Comparison of ENCODE assay signal across 8 cellular contexts in genomic region chr3:30628931-30629590, GRCh38. TPM values are rescaled to one million over a fixed set of nuclear protein-coding genes. Genes with fewer than 3 reads are reported as not detected.
A peak's percentile ranks its signal among the peaks of the same experiment; 100 is the strongest.
DNase-seq lines count a peak whose midpoint lies in the region; ATAC-seq, FAIRE-seq and TF ChIP-seq lines count a peak whose summit lies in the region.

No MANE protein-coding gene starts in this region.

- peak overlapping the region; percentile 44 for H3K27ac ChIP-seq in A673 (ENCODE audit: low read depth, low read length, poor library complexity, severe bottlenecking)
- H3K27ac ChIP-seq in upper lobe of left lung = peak overlapping the region; percentile 27 to 81 (median 74)

- H3K4me1 ChIP-seq in A673 (ENCODE audit: insufficient read depth, low read length, poor library complexity, severe bottlenecking) (peaks cover 87% of the 10 kb centered on the region), upper lobe of left lung (peaks cover 87 to 96% (median 93%) of the 10 kb centered on the region in 4 donors)

- no peak for TF ChIP-seq POLR2A in upper lobe of left lung (IDR thresholded peaks at IDR 0.05)

- POLR2A ChIA-PET in A673 (lab: Charles Lee; ENCODE audit: low non-redundant PET) = no interaction called here

- peak overlapping the region; percentile 97 for H3K27ac Mint-ChIP-seq in activated naive CD8-positive, alpha-beta T cell

- intact Hi-C loops in A673 (cut with micrococcal nuclease; ENCODE audit: unreplicated experiment) = no loop called here

- peaks cover 40% of the 10 kb centered on the region for H3K36me3 Mint-ChIP-seq in activated naive CD8-positive, alpha-beta T cell

- H3K4me3 Mint-ChIP-seq in activated naive CD8-positive, alpha-beta T cell = peak overlapping the region; percentile 81

- H3K27me3 ChIP-seq in A673 (replicated peaks; ENCODE audit: insufficient read depth, low read depth, low read length, poor library complexity) (no peaks in the 10 kb centered on the region), upper lobe of left lung (no peaks in the 10 kb centered on the region)

- TF ChIP-seq CTCF in A673 (conservative IDR thresholded peaks at IDR 0.05; ENCODE audit: low read depth, low read length) (peak; percentile 39; the same call in 1 of the 2 replicates), upper lobe of left lung (IDR thresholded peaks at IDR 0.05) (peak in 2 of 6 experiments; percentile 20 to 35)

- H3K9me3 ChIP-seq in A673 (ENCODE audit: low read depth, low read length, poor library complexity, severe bottlenecking) (no peaks in the 10 kb centered on the region), upper lobe of left lung (no peaks in the 10 kb centered on the region)

- CTCF ChIA-PET in A673 (lab: Charles Lee) = interaction anchor here (0.9 kb wide), 1 partner anchor 68 kb away, joined by 5 read pairs; no protein-coding TSS in a partner anchor

- H3K27me3 Mint-ChIP-seq in activated naive CD8-positive, alpha-beta T cell = no peaks in the 10 kb centered on the region

- TF ChIP-seq EP300 in upper lobe of left lung (IDR thresholded peaks at IDR 0.05) = no peak

- H3K4me3 ChIP-seq in A673 (ENCODE audit: low read depth, low read length, poor library complexity, severe bottlenecking) = no peak overlapping the region
- no peak overlapping the region for H3K4me3 ChIP-seq in upper lobe of left lung

- DNase-seq in A673 (ENCODE audit: low spot score) = peak; percentile 40
- peak; percentile 19 for DNase-seq in iPS-NIHi11 (ENCODE audit: low spot score)
- DNase-seq in upper lobe of left lung = no peak
- DNase-seq in HTR-8/SVneo (ENCODE audit: insufficient read length, low spot score) = no peak

- WGBS in upper lobe of left lung, 2 donors = 68 to 77% methylated on average over 5 of the region's 5 CpGs

- no TSS peak for BruUV-seq in A673 (replicated peaks; lab: Mats Ljungman, UMichigan)

- H3K4me1 Mint-ChIP-seq in activated naive CD8-positive, alpha-beta T cell (ENCODE audit: low read depth) = peaks cover 97% of the 10 kb centered on the region

- H3K9me3 Mint-ChIP-seq in activated naive CD8-positive, alpha-beta T cell (ENCODE audit: low read depth) = no peaks in the 10 kb centered on the region

- no peaks in the 10 kb centered on the region for H3K36me3 ChIP-seq in A673 (ENCODE audit: insufficient read depth, low read length, poor library complexity, severe bottlenecking)
- H3K36me3 ChIP-seq in upper lobe of left lung = peaks cover 0 to 21% (median 1%) of the 10 kb centered on the region in 4 donors

- ATAC-seq in HG03565 (IDR thresholded peaks at IDR 0.05; ENCODE audit: unreplicated experiment) (peak; percentile 40), upper lobe of left lung (ENCODE audit: low FRiP score in 2 of 2) (peak in 1 of 2 donors; percentile 64), HG03342 (IDR thresholded peaks at IDR 0.05; ENCODE audit: unreplicated experiment) (no peak), HG03378 (IDR thresholded peaks at IDR 0.05; ENCODE audit: unreplicated experiment) (no peak)

- no peak for FAIRE-seq in HTR-8/SVneo (lab: Jason Lieb, UNC)

RNA-seq across cellular contexts. Expression of gene TGFBR2, which starts 22.7 kb away (rescaled TPM):
- total RNA-seq in A673 (2021) (16.1 TPM in 2 replicates), upper lobe of left lung (100 to 1,000 TPM in 5 of 6 donors, 10 to 100 TPM in 1; 82.8 to 385 (median 285) TPM)

Comparison
In these comparisons a context has a peak if more than half of its experiments do, and no peak if none do; other contexts are left out.
1. DNase-seq: peak in A673 (single experiment) and iPS-NIHi11 (single experiment); none in upper lobe of left lung (0 of 2) and HTR-8/SVneo (single experiment).